ENCODE assay signal across 15 cellular contexts in genomic region chr5:173941758-173942401, GRCh38. TPM values are rescaled to one million over a fixed set of nuclear protein-coding genes. Genes with fewer than 3 reads are reported as not detected.
DNase-seq lines count a peak whose midpoint lies in the region; ATAC-seq, FAIRE-seq and TF ChIP-seq lines count a peak whose summit lies in the region.
"Had no signal": no experiment of that assay in that cellular context is flagged by ENCODE, and none has a peak within 500 bp of the region (broad histone marks: within the 10 kb centered on the region; RNA-seq: fewer than 3 reads in every experiment).

No MANE protein-coding gene starts in this region.

- no peak overlapping the region for H2BK12ac ChIP-seq in H9 (ENCODE audit: insufficient read length, low read depth, low read length)

- H3K27me3 Mint-ChIP-seq in H9 (ENCODE audit: low read depth), result no peaks in the 10 kb centered on the region
- H3K27me3 Mint-ChIP-seq: activated T-cell treated with anti-CD3 and anti-CD28 coated beads, Interleukin-2, amount 50 U/mL, for 24 hours had no signal

- no peak for TF ChIP-seq CTCF in H9 (conservative IDR thresholded peaks at IDR 0.05)
- no peak for TF ChIP-seq CTCF in kidney (IDR thresholded peaks at IDR 0.05; ENCODE audit: borderline replicate concordance, extremely low read depth, insufficient read depth)
- TF ChIP-seq CTCF in gastrocnemius medialis (IDR thresholded peaks at IDR 0.05 in 4 of 5, conservative IDR thresholded peaks at IDR 0.05 in 1 of 5), result no peak
- TF ChIP-seq CTCF in coronary artery (IDR thresholded peaks at IDR 0.05), result no peak

- no peaks in the 10 kb centered on the region for H3K9me3 Mint-ChIP-seq in H9
- H3K9me3 Mint-ChIP-seq: activated T-cell treated with anti-CD3 and anti-CD28 coated beads, Interleukin-2, amount 50 U/mL, for 24 hours; CD8-positive, alpha-beta T cell had no signal

- no peaks in the 10 kb centered on the region for H4K20me1 ChIP-seq in H9 (ENCODE audit: control insufficient read depth, insufficient read depth, insufficient read length)

- no peak overlapping the region for H4K5ac ChIP-seq in H9 (ENCODE audit: insufficient read length, low read depth, low read length)

- no peak overlapping the region for H3K4me3 ChIP-seq in kidney (ENCODE audit: low read length in 2 of 2)
- no peak overlapping the region for H3K4me3 ChIP-seq in gastrocnemius medialis
- H3K4me3 ChIP-seq in coronary artery, result no peak overlapping the region

- peak overlapping the region; percentile 18 for H3K4me2 ChIP-seq in H9 (ENCODE audit: insufficient read depth, insufficient read length, low read length)

- no peak overlapping the region for H2BK20ac ChIP-seq in H9 (ENCODE audit: low read depth, low read length, poor library complexity, severe bottlenecking)

- H3K27ac ChIP-seq in H9 (ENCODE audit: insufficient read length, low read depth, low read length) (peak overlapping the region; percentile 53), kidney (ENCODE audit: low read depth in 2 of 2, low read length in 2 of 2) (peak overlapping the region; percentile 66 to 89), gastrocnemius medialis (peak overlapping the region; percentile 67 to 94 (median 70)), coronary artery (no peak overlapping the region)

- no peak overlapping the region for H3K9ac ChIP-seq in H9 (ENCODE audit: extremely low read depth, insufficient read length, low read length)
- H3K9ac ChIP-seq in kidney (ENCODE audit: low read length in 2 of 2), result peak overlapping the region in 1 of 2 donors; percentile 17

- H2BK120ac ChIP-seq in H9 (ENCODE audit: low read depth, low read length, poor library complexity, severe bottlenecking), result no peak overlapping the region

- no peaks in the 10 kb centered on the region for H3K23me2 ChIP-seq in H9 (ENCODE audit: insufficient read length, low read depth, low read length, poor library complexity, severe bottlenecking)

- peaks cover 33 to 51% of the 10 kb centered on the region in 2 experiments for H3K4me1 Mint-ChIP-seq in H9

- H3K27me3 ChIP-seq in H9 (ENCODE audit: insufficient read depth, low read length) (no peaks in the 10 kb centered on the region), gastrocnemius medialis (no peaks in the 10 kb centered on the region)

- WGBS in H9 (ENCODE audit: extremely low coverage, insufficient read length, low lambda C conversion rate), result no CpG with 5 or more reads among the region's 9 CpGs

- DNase-seq in H9, result peak; percentile 44
- DNase-seq in astrocyte of the hippocampus (ENCODE audit: low read depth, low spot score), result peak; percentile 10
- DNase-seq in kidney, result no peak
- no peak for DNase-seq in gastrocnemius medialis
- DNase-seq in stimulated activated CD4-positive, alpha-beta T cell treated with anti-CD3 and anti-CD28 coated beads, Interleukin-4, amount 100 ng/mL, for 1 hour, result no peak
- DNase-seq in coronary artery (ENCODE audit: low spot score), result no peak
- DNase-seq in NCI-H2227 treated with DMSO at 0.1 percent for 48 hours (lab: John Stamatoyannopoulos, UW), result no peak
- DNase-seq: activated CD4-positive, alpha-beta T cell treated with anti-CD3 and anti-CD28 coated beads for 4 hours; activated T-cell treated with anti-CD3 and anti-CD28 coated beads, Interleukin-2, amount 50 U/mL, for 24 hours; amygdala; CD8-positive, alpha-beta T cell; effector CD4-positive, alpha-beta T cell; midbrain had no signal

- FAIRE-seq in kidney (lab: Jason Lieb, UNC), result peak; percentile 90

- H3K9me3 ChIP-seq in H9 (ENCODE audit: control insufficient read depth, low read depth, low read length) (no peaks in the 10 kb centered on the region), kidney (ENCODE audit: control insufficient read depth in 1 of 2, low read length in 2 of 2) (no peaks in the 10 kb centered on the region), gastrocnemius medialis (no peaks in the 10 kb centered on the region)

- peak overlapping the region; percentile 11 to 53; a peak in 3 of 5 replicates for H3K4me3 Mint-ChIP-seq in H9
- H3K4me3 Mint-ChIP-seq: activated T-cell treated with anti-CD3 and anti-CD28 coated beads, Interleukin-2, amount 50 U/mL, for 24 hours; CD8-positive, alpha-beta T cell had no signal

- peak overlapping the region; percentile 92 to 99 (median 97) for H3K27ac Mint-ChIP-seq in H9
- H3K27ac Mint-ChIP-seq: activated T-cell treated with anti-CD3 and anti-CD28 coated beads, Interleukin-2, amount 50 U/mL, for 24 hours; CD8-positive, alpha-beta T cell had no signal

- H2AK5ac ChIP-seq in H9 (ENCODE audit: insufficient read length, low read length), result no peak overlapping the region

- H3T11ph ChIP-seq in H9 (ENCODE audit: low read length), result no peak overlapping the region

- no peaks in the 10 kb centered on the region for H3K79me2 ChIP-seq in H9 (ENCODE audit: insufficient read depth, low read length)

- no peak overlapping the region for H3K4ac ChIP-seq in H9 (ENCODE audit: low read depth, low read length)

- no peak overlapping the region for H4K8ac ChIP-seq in H9 (replicated peaks; ENCODE audit: insufficient read length, low read depth, low read length)

- H3K36me3 Mint-ChIP-seq in H9 (ENCODE audit: insufficient read depth in 1 of 3, low read depth in 3 of 3), result no peaks in the 10 kb centered on the region; a peak in 2 of 7 replicates

- no peak overlapping the region for H3K18ac ChIP-seq in H9 (ENCODE audit: insufficient read length, low read depth, low read length)

- H2BK5ac ChIP-seq in H9 (ENCODE audit: insufficient read length, low read length), result no peak overlapping the region

- no peak overlapping the region for H4K91ac ChIP-seq in H9 (ENCODE audit: insufficient read length, low read depth, low read length)

- H2AFZ ChIP-seq in H9 (ENCODE audit: low read length), result no peak overlapping the region

- H3K4me1 ChIP-seq in H9 (ENCODE audit: insufficient read depth, low read length) (peaks cover 9% of the 10 kb centered on the region; the same call in 1 of the 2 replicates), kidney (ENCODE audit: control insufficient read depth in 1 of 2, insufficient read depth in 1 of 2, low read depth in 1 of 2, low read length in 2 of 2) (peaks cover 16 to 50% of the 10 kb centered on the region in 2 donors), gastrocnemius medialis (peaks cover 55 to 58% of the 10 kb centered on the region in 2 donors)

- H3K56ac ChIP-seq in H9 (ENCODE audit: insufficient read length, low read depth, low read length), result no peak overlapping the region

- H3K23ac ChIP-seq in H9 (ENCODE audit: insufficient read length, low read depth, low read length), result no peak overlapping the region

- no peak for TF ChIP-seq POLR2A in gastrocnemius medialis (IDR thresholded peaks at IDR 0.05)

- H3K14ac ChIP-seq in H9 (ENCODE audit: insufficient read depth, low read length), result no peak overlapping the region

- no peak overlapping the region for H2BK15ac ChIP-seq in H9 (ENCODE audit: low read depth, low read length)

- H3K79me1 ChIP-seq in H9 (ENCODE audit: insufficient read depth, low read depth, low read length, poor library complexity, severe bottlenecking), result no peaks in the 10 kb centered on the region

- peaks cover 4 to 17% of the 10 kb centered on the region in 2 donors for H3K36me3 ChIP-seq in kidney (ENCODE audit: control insufficient read depth in 1 of 2, insufficient read depth in 2 of 2, low read length in 2 of 2)
- peaks cover 0 to 20% of the 10 kb centered on the region in 2 donors for H3K36me3 ChIP-seq in gastrocnemius medialis

- peak in 1 of 2 donors; percentile 18 for ATAC-seq in gastrocnemius medialis
- no peak for ATAC-seq in GM21529 (IDR thresholded peaks at IDR 0.05; ENCODE audit: unreplicated experiment)
- ATAC-seq: CD8-positive, alpha-beta T cell had no signal

- in situ Hi-C loops in gastrocnemius medialis (cut with MboI; ENCODE audit: low sequenced_read_pairs in 4 of 4), result no loop called here

- intact Hi-C loops in kidney (cut with DNase I) (no loop called here), gastrocnemius medialis (cut with DNase I; ENCODE audit: low total_unique reads) (no loop called here)

RNA-seq across cellular contexts. Expression of gene C5orf47, which starts 47.1 kb away (rescaled TPM):
- 0.09 and 0.11 TPM in 2 replicates for total RNA-seq in H9 (2021)
- total RNA-seq in kidney, result not detected
- not detected for polyA plus RNA-seq in kidney (ENCODE audit: insufficient read depth, low read depth, low replicate concordance)
- total RNA-seq in gastrocnemius medialis, result under 1 TPM in 1 of 4 donors, not detected in 3; 0.61 TPM
- total RNA-seq: CD8-positive, alpha-beta T cell; LHCN-M2 had no signal

RNA-seq across cellular contexts. Expression of gene CPEB4, which starts 53.7 kb away (rescaled TPM):
- total RNA-seq in H9 (2021) (8.6 and 8.7 TPM in 2 replicates), kidney (73.0 TPM), gastrocnemius medialis (100 to 1,000 TPM in 2 of 4 donors, 10 to 100 TPM in 2; 97.8 to 109 (median 102) TPM)
- polyA plus RNA-seq in kidney (ENCODE audit: insufficient read depth, low read depth, low replicate concordance), result 9.5 TPM

Comparison
In these comparisons a context has a peak if more than half of its experiments do, and no peak if none do; other contexts are left out.
1. DNase-seq: peak in H9 (single experiment) and astrocyte of the hippocampus (single experiment); none in kidney (single experiment), gastrocnemius medialis (0 of 2), stimulated activated CD4-positive, alpha-beta T cell treated with anti-CD3 and anti-CD28 coated beads, Interleukin-4, amount 100 ng/mL, for 1 hour (single experiment), coronary artery (single experiment) and NCI-H2227 treated with DMSO at 0.1 percent for 48 hours (single experiment).
2. H3K27ac ChIP-seq: peak in H9 (single experiment), kidney (2 of 2) and gastrocnemius medialis (4 of 4); none in coronary artery (0 of 2).